ENCODE assay signal across 27 cellular contexts in the genomic region with DNA sequence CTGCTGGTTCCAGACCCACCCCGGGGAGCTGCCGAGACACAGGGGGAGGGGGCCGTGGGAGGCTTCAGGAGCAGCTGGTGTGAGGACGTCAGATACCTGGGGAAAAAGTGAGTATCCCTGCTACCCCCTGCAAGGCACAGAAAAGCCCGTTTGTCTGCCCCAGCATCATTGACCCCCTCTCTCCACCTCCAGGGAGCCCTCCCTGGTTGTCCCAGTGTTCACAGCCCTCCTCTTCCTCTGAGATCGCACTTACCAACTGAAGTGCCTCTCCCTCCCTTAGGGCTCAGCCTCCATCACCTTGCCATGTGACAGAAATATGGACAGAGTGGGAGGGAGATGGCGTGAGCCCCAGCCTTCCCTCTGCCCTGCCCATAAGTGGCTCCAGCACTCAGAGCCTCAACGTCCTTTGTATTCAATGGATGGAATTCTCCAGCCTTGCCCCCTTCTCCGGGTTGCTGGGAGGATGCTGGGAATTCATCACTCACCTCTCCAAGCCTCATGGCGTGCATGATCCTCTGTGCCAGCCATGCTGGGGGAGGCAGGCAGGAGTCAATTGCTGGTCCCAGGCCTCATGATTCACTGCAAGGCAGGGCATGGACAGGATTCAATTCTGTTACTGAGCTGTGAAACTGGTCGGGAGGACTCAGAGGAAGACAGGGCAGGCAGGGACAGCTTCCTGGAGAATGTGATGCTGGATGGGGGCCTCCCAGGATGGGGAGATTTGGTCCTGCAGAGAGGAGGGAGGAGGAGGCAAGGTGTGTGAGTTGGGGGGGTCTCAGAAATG. TPM values are rescaled to one million over a fixed set of nuclear protein-coding genes. Genes with fewer than 3 reads are reported as not detected.
A peak's percentile ranks its signal among the peaks of the same experiment; 100 is the strongest.
DNase-seq lines count a peak whose midpoint lies in the region; ATAC-seq and TF ChIP-seq lines count a peak whose summit lies in the region.
"Had no signal": no experiment of that assay in that cellular context is flagged by ENCODE, and none has a peak within 500 bp of the region (broad histone marks: within the 10 kb centered on the region; RNA-seq: fewer than 3 reads in every experiment).

No MANE protein-coding gene starts in this region.

- ATAC-seq in Right ventricle myocardium superior (ENCODE audit: poor library complexity), result no peak
- ATAC-seq in GM19467 (IDR thresholded peaks at IDR 0.05; ENCODE audit: unreplicated experiment), result no peak
- ATAC-seq: activated CD8-positive, alpha-beta T cell treated with anti-CD3 and anti-CD28 coated beads for 36 hours; natural killer cell; pancreas; PC-3; right lobe of liver had no signal

- no peaks in the 10 kb centered on the region for H3K36me3 Mint-ChIP-seq in progenitor cell of endocrine pancreas (ENCODE audit: insufficient read depth)
- no peaks in the 10 kb centered on the region for H3K36me3 Mint-ChIP-seq in activated T-helper 1 cell treated with anti-CD3 and anti-CD28 coated beads, Interleukin-12 subunit alpha, Interleukin-12 subunit beta, Interleukin-2, Interleukin-4 antibody, amounts not matched to agents 30 ng/mL and 10 ng/mL and 1 ng/mL, durations not matched to agents 14 hours and 24 hours and 36 hours (ENCODE audit: low read depth)
- H3K36me3 Mint-ChIP-seq: brain, natural killer cell, type B pancreatic cell had no signal

- peaks cover 6% of the 10 kb centered on the region for H3K27me3 Mint-ChIP-seq in progenitor cell of endocrine pancreas
- H3K27me3 Mint-ChIP-seq in activated T-helper 1 cell treated with anti-CD3 and anti-CD28 coated beads, Interleukin-12 subunit alpha, Interleukin-12 subunit beta, Interleukin-2, Interleukin-4 antibody, amounts not matched to agents 30 ng/mL and 10 ng/mL and 1 ng/mL, durations not matched to agents 14 hours and 24 hours and 36 hours (ENCODE audit: insufficient read depth), result peaks cover 2% of the 10 kb centered on the region
- H3K27me3 Mint-ChIP-seq: activated CD8-positive, alpha-beta T cell treated with anti-CD3 and anti-CD28 coated beads for 36 hours had no signal

- H3K4me3 Mint-ChIP-seq in progenitor cell of endocrine pancreas (ENCODE audit: low read depth), result no peak overlapping the region
- no peak overlapping the region for H3K4me3 Mint-ChIP-seq in activated T-helper 1 cell treated with anti-CD3 and anti-CD28 coated beads, Interleukin-12 subunit alpha, Interleukin-12 subunit beta, Interleukin-2, Interleukin-4 antibody, amounts not matched to agents 30 ng/mL and 10 ng/mL and 1 ng/mL, durations not matched to agents 14 hours and 24 hours and 36 hours
- H3K4me3 Mint-ChIP-seq: activated CD8-positive, alpha-beta T cell treated with anti-CD3 and anti-CD28 coated beads for 36 hours; B cell; brain; natural killer cell; type B pancreatic cell had no signal

- H3K27ac Mint-ChIP-seq in progenitor cell of endocrine pancreas, result peak overlapping the region; percentile 54
- H3K27ac Mint-ChIP-seq in activated T-helper 1 cell treated with anti-CD3 and anti-CD28 coated beads, Interleukin-12 subunit alpha, Interleukin-12 subunit beta, Interleukin-2, Interleukin-4 antibody, amounts not matched to agents 30 ng/mL and 10 ng/mL and 1 ng/mL, durations not matched to agents 14 hours and 24 hours and 36 hours, result no peak overlapping the region
- H3K27ac Mint-ChIP-seq: activated CD8-positive, alpha-beta T cell treated with anti-CD3 and anti-CD28 coated beads for 36 hours; B cell; natural killer cell; type B pancreatic cell had no signal

- H3K4me1 Mint-ChIP-seq in progenitor cell of endocrine pancreas (ENCODE audit: low read depth), result no peaks in the 10 kb centered on the region
- no peaks in the 10 kb centered on the region for H3K4me1 Mint-ChIP-seq in activated T-helper 1 cell treated with anti-CD3 and anti-CD28 coated beads, Interleukin-12 subunit alpha, Interleukin-12 subunit beta, Interleukin-2, Interleukin-4 antibody, amounts not matched to agents 30 ng/mL and 10 ng/mL and 1 ng/mL, durations not matched to agents 14 hours and 24 hours and 36 hours (ENCODE audit: low read depth)
- H3K4me1 Mint-ChIP-seq: B cell had no signal

- intact Hi-C loops in Right ventricle myocardium superior (cut with DNase I), result no loop called here
- intact Hi-C loops in activated T-helper 1 cell treated with anti-CD3 and anti-CD28 coated beads, Interleukin-12 subunit alpha, Interleukin-12 subunit beta, Interleukin-2, Interleukin-4 antibody, amounts not matched to agents 30 ng/mL and 10 ng/mL and 1 ng/mL, durations not matched to agents 14 hours and 24 hours and 36 hours (cut with micrococcal nuclease), result no loop called here

- DNase-seq in GM03348 (ENCODE audit: low spot score) (peak; percentile 57), M059J (ENCODE audit: low read depth) (peak; percentile 50), epithelial cell of esophagus (ENCODE audit: low read depth) (peak; percentile 60), progenitor cell of endocrine pancreas (ENCODE audit: low spot score, unreplicated experiment) (no peak), foreskin melanocyte (no peak), Right ventricle myocardium superior (no peak)
- DNase-seq in activated T-helper 1 cell treated with anti-CD3 and anti-CD28 coated beads, Interleukin-12 subunit alpha, Interleukin-12 subunit beta, Interleukin-2, Interleukin-4 antibody, amounts not matched to agents 30 ng/mL and 10 ng/mL and 1 ng/mL, durations not matched to agents 14 hours and 24 hours and 36 hours (ENCODE audit: low spot score), result no peak
- DNase-seq: activated CD4-positive, alpha-beta T cell treated with anti-CD3 and anti-CD28 coated beads for 1 hour; activated CD8-positive, alpha-beta T cell treated with anti-CD3 and anti-CD28 coated beads for 36 hours; activated gamma-delta T cell; DND-41; effector memory CD4-positive, alpha-beta T cell; hypothalamus; KG1; natural killer cell; NCI-H146; NCI-H510A treated with DMSO at 0.1 percent for 48 hours; PC-3; right lobe of liver; SHP77; stomach; SW 1271 had no signal

- TF ChIP-seq CTCF in epithelial cell of esophagus (IDR thresholded peaks at IDR 0.05; ENCODE audit: insufficient read depth, low read depth, low read length, missing control alignments), result no peak
- TF ChIP-seq CTCF in progenitor cell of endocrine pancreas (IDR thresholded peaks at IDR 0.05; ENCODE audit: unreplicated experiment), result no peak

- H3K4me3 ChIP-seq in epithelial cell of esophagus (ENCODE audit: low read length), result no peak overlapping the region
- H3K4me3 ChIP-seq: pancreas, right lobe of liver, stomach had no signal

- no peaks in the 10 kb centered on the region for H3K9me3 Mint-ChIP-seq in progenitor cell of endocrine pancreas (ENCODE audit: low read depth)
- H3K9me3 Mint-ChIP-seq in activated T-helper 1 cell treated with anti-CD3 and anti-CD28 coated beads, Interleukin-12 subunit alpha, Interleukin-12 subunit beta, Interleukin-2, Interleukin-4 antibody, amounts not matched to agents 30 ng/mL and 10 ng/mL and 1 ng/mL, durations not matched to agents 14 hours and 24 hours and 36 hours, result no peaks in the 10 kb centered on the region
- H3K9me3 Mint-ChIP-seq: activated CD8-positive, alpha-beta T cell treated with anti-CD3 and anti-CD28 coated beads for 36 hours; natural killer cell; type B pancreatic cell had no signal

RNA-seq across cellular contexts. Expression of a gene that starts 14.6 kb away (rescaled TPM):
- 0.05 TPM in 1 of 2 replicates, not detected in the other for total RNA-seq in M059J (2014; rRNA removed; shearing (Covaris generic))
- not detected in 2 replicates for total RNA-seq in progenitor cell of endocrine pancreas
- total RNA-seq in Right ventricle myocardium superior, result 0.24 TPM
- total RNA-seq in activated T-helper 1 cell treated with anti-CD3 and anti-CD28 coated beads, Interleukin-12 subunit alpha, Interleukin-12 subunit beta, Interleukin-2, Interleukin-4 antibody, amounts not matched to agents 30 ng/mL and 10 ng/mL and 1 ng/mL, durations not matched to agents 14 hours and 24 hours and 36 hours, result 1.1 and 1.7 TPM in 2 replicates
- total RNA-seq: right lobe of liver had no signal

RNA-seq across cellular contexts. Expression of a gene that starts 50.3 kb away (rescaled TPM):
- 0.52 and 0.54 TPM in 2 replicates for total RNA-seq in M059J (2014; rRNA removed; shearing (Covaris generic))
- total RNA-seq in progenitor cell of endocrine pancreas (0.60 and 1.5 TPM in 2 replicates), Right ventricle myocardium superior (10.4 TPM)
- 0.17 TPM in 1 of 2 replicates, not detected in the other for total RNA-seq in activated T-helper 1 cell treated with anti-CD3 and anti-CD28 coated beads, Interleukin-12 subunit alpha, Interleukin-12 subunit beta, Interleukin-2, Interleukin-4 antibody, amounts not matched to agents 30 ng/mL and 10 ng/mL and 1 ng/mL, durations not matched to agents 14 hours and 24 hours and 36 hours
- total RNA-seq: B cell had no signal

Comparison
In these comparisons a context has a peak if more than half of its experiments do, and no peak if none do; other contexts are left out.
1. DNase-seq: peak in GM03348 (single experiment), M059J (single experiment) and epithelial cell of esophagus (single experiment); none in progenitor cell of endocrine pancreas (single experiment), foreskin melanocyte (single experiment), Right ventricle myocardium superior (single experiment) and activated T-helper 1 cell treated with anti-CD3 and anti-CD28 coated beads, Interleukin-12 subunit alpha, Interleukin-12 subunit beta, Interleukin-2, Interleukin-4 antibody, amounts not matched to agents 30 ng/mL and 10 ng/mL and 1 ng/mL, durations not matched to agents 14 hours and 24 hours and 36 hours (single experiment).